Comparison of ENCODE assay signal across 1 cellular context in genomic region chr18:41721103-41721502, GRCh38.
TF ChIP-seq lines count a peak whose summit lies in the region.

No MANE protein-coding gene starts in this region.

TF ChIP-seq in H1, 55 proteins besides CTCF, POLR2A, EP300 and RAD21:
- no peak for TF ChIP-seq SAP30 (IDR thresholded peaks at IDR 0.05; ENCODE audit: insufficient read depth, insufficient replicate concordance, low read length)
- no peak for TF ChIP-seq TEAD4 (IDR thresholded peaks at IDR 0.05; ENCODE audit: low read depth, low read length)
- no peak for TF ChIP-seq ATF3 (IDR thresholded peaks at IDR 0.05; ENCODE audit: insufficient read depth, low read depth, low read length)
